ENCODE assay signal across 8 cellular contexts in genomic region chr11:14520086-14520901, GRCh38. TPM values are rescaled to one million over a fixed set of nuclear protein-coding genes. Genes with fewer than 3 reads are reported as not detected.
DNase-seq lines count a peak whose midpoint lies in the region; ATAC-seq and TF ChIP-seq lines count a peak whose summit lies in the region.

Gene PSMA1 (minus strand): TSS chr11:14520386. CDS start chr11:14520299, 87 bp downstream.

- DNase-seq in DMS79 (lab: John Stamatoyannopoulos, UW) (peak; percentile 94), Peyer's patch (peak; percentile 94 to 98 (median 96)), esophagus muscularis mucosa (ENCODE audit: extremely low spot score) (peak; percentile 98), myocyte (ENCODE audit: low read depth) (peak; percentile 96)
- peak; percentile 93 to 94 for DNase-seq in activated T-cell treated with anti-CD3 and anti-CD28 coated beads, Interleukin-2, amount 50 U/mL, for 48 hours
- DNase-seq in stimulated activated CD8-positive, alpha-beta memory T cell treated with anti-CD3 and anti-CD28 coated beads, Interleukin-7, amount 100 ng/mL, for 48 hours (ENCODE audit: extremely low read depth in 1 of 2, low read depth in 1 of 2): peak; percentile 88 to 92

- WGBS in esophagus muscularis mucosa: under 1% methylated on average over 33 of the region's 55 CpGs

- H3K9me3 ChIP-seq in Peyer's patch: no peaks in the 10 kb centered on the region
- H3K9me3 ChIP-seq in esophagus muscularis mucosa: no peaks in the 10 kb centered on the region

- H3K27ac ChIP-seq in KMS-11 (peak within 1 kb of the TSS; percentile 92), Peyer's patch (peak within 1 kb of the TSS; percentile 80 to 89 (median 87)), esophagus muscularis mucosa (replicated peaks in 1 of 4) (peak within 1 kb of the TSS; percentile 84 to 89 (median 88))

- H3K4me1 ChIP-seq in KMS-11 (ENCODE audit: low read depth, poor library complexity, severe bottlenecking): peaks cover 26% of the 10 kb centered on the region
- peaks cover 0 to 17% (median 5%) of the 10 kb centered on the region in 4 donors for H3K4me1 ChIP-seq in Peyer's patch
- H3K4me1 ChIP-seq in esophagus muscularis mucosa: peaks cover 13 to 25% (median 23%) of the 10 kb centered on the region in 4 donors

- H3K36me3 ChIP-seq in KMS-11 (ENCODE audit: insufficient read depth): peaks cover 6% of the 10 kb centered on the region; the same call in 1 of the 2 replicates
- peaks cover 0 to 29% (median 0%) of the 10 kb centered on the region in 3 donors for H3K36me3 ChIP-seq in Peyer's patch
- peaks cover 15 to 32% (median 24%) of the 10 kb centered on the region in 4 donors for H3K36me3 ChIP-seq in esophagus muscularis mucosa

- no peak within 1 kb of the TSS for H3K4me3 ChIP-seq in KMS-11 (IDR thresholded peaks at IDR 0.05; ENCODE audit: insufficient read depth, low read depth, low read length)
- H3K4me3 ChIP-seq in Peyer's patch: peak within 1 kb of the TSS; percentile 68 to 78 (median 74)
- peak within 1 kb of the TSS; percentile 78 to 86 (median 79) for H3K4me3 ChIP-seq in esophagus muscularis mucosa

- intact Hi-C loops in esophagus muscularis mucosa (cut with DNase I): loop anchor here (2.0 kb wide), 1 partner anchor 371 kb away; no protein-coding TSS in a partner anchor

- H4K20me1 ChIP-seq in KMS-11 (ENCODE audit: insufficient read depth): no peaks in the 10 kb centered on the region

- TF ChIP-seq POLR2A in Peyer's patch (IDR thresholded peaks at IDR 0.05): peak; percentile 62 to 77
- no peak for TF ChIP-seq POLR2A in esophagus muscularis mucosa (IDR thresholded peaks at IDR 0.05; ENCODE audit: low read depth)

- peaks cover 44% of the 10 kb centered on the region for H3K79me2 ChIP-seq in KMS-11 (ENCODE audit: insufficient read depth, low read depth)

- no peak for TF ChIP-seq CTCF in KMS-11 (conservative IDR thresholded peaks at IDR 0.05; ENCODE audit: low read depth, low read length)
- peak; percentile 38 to 80 (median 68) for TF ChIP-seq CTCF in Peyer's patch (IDR thresholded peaks at IDR 0.05)
- peak; percentile 40 to 75 (median 53) for TF ChIP-seq CTCF in esophagus muscularis mucosa (IDR thresholded peaks at IDR 0.05)

- ATAC-seq in GM21737 (IDR thresholded peaks at IDR 0.05; ENCODE audit: unreplicated experiment): peak; percentile 91

- no peak for TF ChIP-seq EP300 in esophagus muscularis mucosa (IDR thresholded peaks at IDR 0.05)

- H3K4me2 ChIP-seq in KMS-11: peak within 1 kb of the TSS; percentile 87

- peak within 1 kb of the TSS; percentile 82 for H2AFZ ChIP-seq in KMS-11 (ENCODE audit: low read depth)

- H3K9ac ChIP-seq in KMS-11: peak within 1 kb of the TSS; percentile 98

- no peaks in the 10 kb centered on the region for H3K27me3 ChIP-seq in KMS-11 (ENCODE audit: insufficient read depth, low read depth)
- no peaks in the 10 kb centered on the region for H3K27me3 ChIP-seq in Peyer's patch
- H3K27me3 ChIP-seq in esophagus muscularis mucosa: no peaks in the 10 kb centered on the region

RNA-seq across cellular contexts. Expression of gene PSMA1, which starts in this region (rescaled TPM):
- total RNA-seq in Peyer's patch: 100 to 1,000 TPM in 1 of 4 donors, 10 to 100 TPM in 3; 61.9 to 117 (median 83.2) TPM
- 100 to 1,000 TPM in 3 of 4 donors, 10 to 100 TPM in 1; 96.0 to 118 (median 110) TPM for total RNA-seq in esophagus muscularis mucosa
- total RNA-seq in myocyte: 193 and 196 TPM in 2 replicates
- 157 TPM for polyA plus RNA-seq in myocyte (2012)
